Comparison of ENCODE assay signal across 23 cellular contexts in genomic region chr11:115654792-115655191, GRCh38.
"Had no signal": no experiment of that assay in that cellular context is flagged by ENCODE, and none has a peak within 500 bp of the region (broad histone marks: within the 10 kb centered on the region; RNA-seq: fewer than 3 reads in every experiment).

No MANE protein-coding gene starts in this region.

- H3K27me3 ChIP-seq: foreskin keratinocyte had no signal

- H3K4me1 ChIP-seq: colonic mucosa had no signal

- ATAC-seq: effector memory CD8-positive, alpha-beta T cell; esophagus mucosa; gastrocnemius medialis; gastroesophageal sphincter; heart left ventricle; heart right ventricle had no signal

- H3K9me3 ChIP-seq: colonic mucosa, esophagus muscularis mucosa, esophagus squamous epithelium, gastrocnemius medialis, gastroesophageal sphincter, heart left ventricle, heart right ventricle had no signal

- DNase-seq: colonic mucosa; cortex of kidney; dermis blood vessel endothelial cell; dorsolateral prefrontal cortex; effector CD4-positive, alpha-beta T cell; effector CD8-positive, alpha-beta T cell; effector memory CD4-positive, alpha-beta T cell; effector memory CD8-positive, alpha-beta T cell; endodermal cell; erythroblast; esophagus squamous epithelium; foreskin fibroblast; foreskin keratinocyte; foreskin melanocyte; gastrocnemius medialis; glutamatergic neuron; head of caudate nucleus; heart right ventricle had no signal

- H3K4me3 ChIP-seq: colonic mucosa, coronary artery, dorsolateral prefrontal cortex, esophagus muscularis mucosa, esophagus squamous epithelium, gastrocnemius medialis, gastroesophageal sphincter, heart left ventricle, heart right ventricle had no signal

- H3K36me3 ChIP-seq: colonic mucosa, esophagus muscularis mucosa, esophagus squamous epithelium, gastrocnemius medialis, gastroesophageal sphincter, heart left ventricle, heart right ventricle had no signal

- H3K27ac ChIP-seq: colonic mucosa, coronary artery, dorsolateral prefrontal cortex, esophagus muscularis mucosa, esophagus squamous epithelium, gastrocnemius medialis, gastroesophageal sphincter, heart left ventricle, heart right ventricle had no signal
